Comparison of ENCODE assay signal across 13 cellular contexts in genomic region chr21:17921579-17922530, GRCh38.
A peak's percentile ranks its signal among the peaks of the same experiment; 100 is the strongest.
DNase-seq lines count a peak whose midpoint lies in the region; ATAC-seq, FAIRE-seq and TF ChIP-seq lines count a peak whose summit lies in the region.
"Had no signal": no experiment of that assay in that cellular context is flagged by ENCODE, and none has a peak within 500 bp of the region (broad histone marks: within the 10 kb centered on the region; RNA-seq: fewer than 3 reads in every experiment).

No MANE protein-coding gene starts in this region.

- H3K27me3 ChIP-seq in AG04450 (ENCODE audit: control insufficient read depth, insufficient read depth, low read length): no peaks in the 10 kb centered on the region
- no peaks in the 10 kb centered on the region for H3K27me3 ChIP-seq in astrocyte (ENCODE audit: insufficient read depth, low read length)
- H3K27me3 ChIP-seq in ascending aorta: no peaks in the 10 kb centered on the region
- H3K27me3 ChIP-seq: Peyer's patch, stomach had no signal

- intact Hi-C loops in left ventricle myocardium superior (cut with micrococcal nuclease): no loop called here
- intact Hi-C loops in ascending aorta (cut with DNase I): no loop called here

- H3K9ac ChIP-seq in astrocyte (ENCODE audit: low read length): no peak overlapping the region

- no peak overlapping the region for H2AFZ ChIP-seq in astrocyte (ENCODE audit: low read depth, low read length)

- FAIRE-seq in astrocyte (lab: Jason Lieb, UNC): no peak

- H3K36me3 Mint-ChIP-seq in astrocyte (ENCODE audit: low read depth, unreplicated experiment): no peaks in the 10 kb centered on the region

- H3K9me3 ChIP-seq in AG04450 (ENCODE audit: control insufficient read depth, insufficient read depth, low read length) (no peaks in the 10 kb centered on the region), astrocyte (ENCODE audit: insufficient read depth, low read depth, low read length) (peaks cover 3% of the 10 kb centered on the region), ascending aorta (no peaks in the 10 kb centered on the region)
- H3K9me3 ChIP-seq: Peyer's patch had no signal

- peak overlapping the region; percentile 15 for H3K4me2 ChIP-seq in astrocyte (ENCODE audit: low read length)

- POLR2A ChIA-PET in AG04450 (lab: Yijun Ruan, JAX): no interaction called here

- H3K4me3 ChIP-seq in AG04450 (ENCODE audit: low read depth, low read length): no peak overlapping the region
- no peak overlapping the region for H3K4me3 ChIP-seq in astrocyte (ENCODE audit: insufficient read depth, low read depth, low read length)
- no peak overlapping the region for H3K4me3 ChIP-seq in ascending aorta
- H3K4me3 ChIP-seq: Peyer's patch, stomach had no signal

- H3K4me3 Mint-ChIP-seq in astrocyte (ENCODE audit: unreplicated experiment): no peak overlapping the region

- H3K27ac ChIP-seq in AG04450 (ENCODE audit: low read depth, low read length): no peak overlapping the region
- no peak overlapping the region for H3K27ac ChIP-seq in astrocyte (ENCODE audit: low read depth, low read length)
- no peak overlapping the region for H3K27ac ChIP-seq in ascending aorta
- H3K27ac ChIP-seq: Peyer's patch, stomach had no signal

- ATAC-seq in HG03558 (IDR thresholded peaks at IDR 0.05; ENCODE audit: extremely low read depth, unreplicated experiment): peak; percentile 60
- peak; percentile 93 for ATAC-seq in left ventricle myocardium superior
- ATAC-seq in HG03460 (IDR thresholded peaks at IDR 0.05; ENCODE audit: unreplicated experiment): no peak
- no peak for ATAC-seq in HG03025 (IDR thresholded peaks at IDR 0.05; ENCODE audit: low FRiP score, unreplicated experiment)
- ATAC-seq: activated naive CD4-positive, alpha-beta T cell treated with anti-CD3 and anti-CD28 coated beads, Interleukin-2, amount 50 U/mL, for 72 hours had no signal

- TF ChIP-seq CTCF in AG04450 (IDR thresholded peaks at IDR 0.05; ENCODE audit: low read depth, low read length) (no peak), astrocyte (IDR thresholded peaks at IDR 0.05; ENCODE audit: insufficient read depth, low read depth, low read length) (no peak), ascending aorta (IDR thresholded peaks at IDR 0.05) (no peak)

- no peaks in the 10 kb centered on the region for H3K4me1 Mint-ChIP-seq in astrocyte (ENCODE audit: low read depth, unreplicated experiment)

- H4K20me1 ChIP-seq in astrocyte (ENCODE audit: insufficient read depth, low read length): no peaks in the 10 kb centered on the region

- no peaks in the 10 kb centered on the region for H3K79me2 ChIP-seq in astrocyte (ENCODE audit: insufficient read depth, low read length)

- H3K36me3 ChIP-seq in astrocyte (ENCODE audit: insufficient read depth, low read length) (no peaks in the 10 kb centered on the region), ascending aorta (no peaks in the 10 kb centered on the region)
- H3K36me3 ChIP-seq: Peyer's patch, stomach had no signal

- DNase-seq in AG04450 (ENCODE audit: low read depth, low spot score) (peak; percentile 33), astrocyte (ENCODE audit: low read depth) (peak; percentile 94), left ventricle myocardium superior (no peak), ascending aorta (ENCODE audit: low spot score in 2 of 2) (no peak), NCI-H2227 treated with DMSO at 0.1 percent for 48 hours (lab: John Stamatoyannopoulos, UW) (no peak)
- DNase-seq: activated CD4-positive, alpha-beta T cell treated with anti-CD3 and anti-CD28 coated beads for 1 hour; foreskin melanocyte; Peyer's patch; stomach had no signal

- no peak overlapping the region for H3K27ac Mint-ChIP-seq in astrocyte (ENCODE audit: unreplicated experiment)
- H3K27ac Mint-ChIP-seq: activated naive CD4-positive, alpha-beta T cell treated with anti-CD3 and anti-CD28 coated beads, Interleukin-2, amount 50 U/mL, for 72 hours had no signal

- CTCF ChIA-PET in AG04450 (lab: Charles Lee): interaction anchor here (0.7 to 5.2 kb wide), 4 partner anchors 7 to 243 kb away, joined by 3 to 118 read pairs (median 32); no protein-coding TSS in a partner anchor

- peaks cover 8% of the 10 kb centered on the region for H3K9me3 Mint-ChIP-seq in astrocyte (ENCODE audit: unreplicated experiment)

- H3K27me3 Mint-ChIP-seq in astrocyte (ENCODE audit: low read depth, unreplicated experiment): no peaks in the 10 kb centered on the region

- H3K4me1 ChIP-seq in astrocyte (ENCODE audit: insufficient read depth, low read length): no peaks in the 10 kb centered on the region
- H3K4me1 ChIP-seq in ascending aorta: no peaks in the 10 kb centered on the region
- H3K4me1 ChIP-seq: Peyer's patch, stomach had no signal

Comparison
In these comparisons a context has a peak if more than half of its experiments do, and no peak if none do; other contexts are left out.
1. DNase-seq: peak in AG04450 (single experiment) and astrocyte (single experiment); none in left ventricle myocardium superior (single experiment), ascending aorta (0 of 2) and NCI-H2227 treated with DMSO at 0.1 percent for 48 hours (single experiment).
2. ATAC-seq: peak in HG03558 (single experiment) and left ventricle myocardium superior (single experiment); none in HG03460 (single experiment) and HG03025 (single experiment).